In the genomic region with DNA sequence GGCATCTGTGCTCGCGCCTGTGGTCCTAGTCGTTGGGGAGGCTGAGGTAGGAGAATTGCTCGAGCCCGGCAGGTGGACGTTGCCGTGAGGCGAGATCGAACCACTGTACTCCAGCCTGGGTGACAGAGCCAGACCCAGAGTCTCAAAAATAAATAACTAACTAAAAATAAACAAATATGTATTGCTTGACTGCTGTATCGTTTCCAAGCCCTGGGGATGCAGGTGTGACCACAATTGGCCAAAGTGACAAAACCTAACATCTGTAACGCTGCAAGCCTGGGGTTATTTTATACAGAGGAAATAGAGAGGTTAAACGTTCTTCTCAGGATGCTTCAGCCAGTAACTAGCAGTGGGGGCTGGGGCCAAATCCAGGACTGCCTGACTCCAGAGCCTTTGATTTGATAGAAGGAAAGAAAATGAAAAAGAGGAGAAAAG, we compare ENCODE assay signal across 11 cellular contexts.
DNase-seq lines count a peak whose midpoint lies in the region; ATAC-seq lines count a peak whose summit lies in the region.
"Had no signal": no experiment of that assay in that cellular context is flagged by ENCODE, and none has a peak within 500 bp of the region (broad histone marks: within the 10 kb centered on the region; RNA-seq: fewer than 3 reads in every experiment).

No MANE protein-coding gene starts in this region.

- H3K27ac Mint-ChIP-seq in central memory CD8-positive, alpha-beta T cell (ENCODE audit: low read depth): peak overlapping the region; percentile 97

- H3K4me1 Mint-ChIP-seq in central memory CD8-positive, alpha-beta T cell: peaks cover 29% of the 10 kb centered on the region

- H3K9me3 ChIP-seq in BLaER1 treated with 17β-estradiol and CSF1 and Interleukin-3, amounts not matched to agents 10 nM and 100 nM (replicated peaks in 1 of 11): peaks cover 0 to 6% (median 0%) of the 10 kb centered on the region in 11 experiments; a peak in 2 of 22 replicates
- H3K9me3 ChIP-seq: right atrium auricular region had no signal

- peak overlapping the region; percentile 79 to 98 (median 93) for H3K4me2 ChIP-seq in BLaER1 treated with 17β-estradiol and CSF1 and Interleukin-3, amounts not matched to agents 10 nM and 100 nM

- ATAC-seq in GM19035 (IDR thresholded peaks at IDR 0.05; ENCODE audit: unreplicated experiment): peak; percentile 31
- peak; percentile 26 for ATAC-seq in HG03521 (IDR thresholded peaks at IDR 0.05; ENCODE audit: unreplicated experiment)
- no peak for ATAC-seq in central memory CD8-positive, alpha-beta T cell (replicated peaks; ENCODE audit: extremely low read depth, poor library complexity, severe bottlenecking)

- H4K20me1 ChIP-seq in BLaER1 treated with 17β-estradiol and CSF1 and Interleukin-3, amounts not matched to agents 10 nM and 100 nM: peaks cover 24 to 29% (median 28%) of the 10 kb centered on the region in 11 experiments

- peak in 1 of 2 donors; percentile 22 for DNase-seq in central memory CD8-positive, alpha-beta T cell (ENCODE audit: low spot score in 2 of 2)
- DNase-seq in superior temporal gyrus (ENCODE audit: extremely low spot score): no peak
- no peak for DNase-seq in OCI-M1 (lab: John Stamatoyannopoulos, UW)
- DNase-seq in NCI-H510A treated with DMSO at 0.1 percent for 48 hours (lab: John Stamatoyannopoulos, UW): no peak
- DNase-seq in NCI-H510A (lab: John Stamatoyannopoulos, UW): no peak
- DNase-seq: aorta, SHP77 had no signal

- H3K4me3 ChIP-seq in BLaER1 treated with 17β-estradiol and CSF1 and Interleukin-3, amounts not matched to agents 10 nM and 100 nM: peak overlapping the region in 8 of 10 experiments; percentile 78 to 93 (median 88); a peak in 15 of 20 replicates
- H3K4me3 ChIP-seq: right atrium auricular region had no signal

- H3K36me3 ChIP-seq in BLaER1 treated with 17β-estradiol and CSF1 and Interleukin-3, amounts not matched to agents 10 nM and 100 nM: peaks cover 8 to 25% (median 20%) of the 10 kb centered on the region in 11 experiments

- no peaks in the 10 kb centered on the region for H3K27me3 Mint-ChIP-seq in central memory CD8-positive, alpha-beta T cell

- peak overlapping the region in 10 of 11 experiments; percentile 1 to 99 (median 98); a peak in 19 of 22 replicates for H3K9ac ChIP-seq in BLaER1 treated with 17β-estradiol and CSF1 and Interleukin-3, amounts not matched to agents 10 nM and 100 nM

- peak overlapping the region; percentile 72 for H3K4me3 Mint-ChIP-seq in central memory CD8-positive, alpha-beta T cell

- H3K9me3 Mint-ChIP-seq in central memory CD8-positive, alpha-beta T cell: no peaks in the 10 kb centered on the region

- no peaks in the 10 kb centered on the region for H3K27me3 ChIP-seq in BLaER1 treated with 17β-estradiol and CSF1 and Interleukin-3, amounts not matched to agents 10 nM and 100 nM
- H3K27me3 ChIP-seq: right atrium auricular region had no signal

- H3K36me3 Mint-ChIP-seq in central memory CD8-positive, alpha-beta T cell (ENCODE audit: insufficient read depth): peaks cover 35% of the 10 kb centered on the region

- H3K27ac ChIP-seq in BLaER1 treated with 17β-estradiol and CSF1 and Interleukin-3, amounts not matched to agents 10 nM and 100 nM: peak overlapping the region in 9 of 11 experiments; percentile 97 to 100 (median 98); a peak in 18 of 22 replicates

- H3K4me1 ChIP-seq in BLaER1 treated with 17β-estradiol and CSF1 and Interleukin-3, amounts not matched to agents 10 nM and 100 nM: peaks cover 33 to 64% (median 56%) of the 10 kb centered on the region in 10 experiments
